ENCODE assay signal across 1 cellular context in genomic region chr7:76222839-76223238, GRCh38.
TF ChIP-seq lines count a peak whose summit lies in the region.

No MANE protein-coding gene starts in this region.

TF ChIP-seq in GM23338, 12 proteins besides CTCF, POLR2A, EP300 and RAD21 (continued from another document):
- no peak for TF ChIP-seq ZNF462 (CRISPR knock-in tag; IDR thresholded peaks at IDR 0.05)
- no peak for TF ChIP-seq ZNF114 (CRISPR knock-in tag; IDR thresholded peaks at IDR 0.05)
- TF ChIP-seq EZH2phosphoT487 (IDR thresholded peaks at IDR 0.05; ENCODE audit: unreplicated experiment): no peak
- no peak for TF ChIP-seq CREB1 (CRISPR knock-in tag; IDR thresholded peaks at IDR 0.05; ENCODE audit: low read depth)
- TF ChIP-seq EZH2 (IDR thresholded peaks at IDR 0.05; ENCODE audit: low read depth, unreplicated experiment): no peak
- TF ChIP-seq POLR2AphosphoS5 (IDR thresholded peaks at IDR 0.05; ENCODE audit: low read depth): no peak
- no peak for TF ChIP-seq NANOG (IDR thresholded peaks at IDR 0.05; ENCODE audit: borderline replicate concordance)
- TF ChIP-seq STAT1 (IDR thresholded peaks at IDR 0.05; ENCODE audit: unreplicated experiment): no peak
- TF ChIP-seq ZNF331 (CRISPR knock-in tag; IDR thresholded peaks at IDR 0.05; ENCODE audit: low read depth): no peak
- no peak for TF ChIP-seq ETS1 (IDR thresholded peaks at IDR 0.05)
- no peak for TF ChIP-seq JUNB (IDR thresholded peaks at IDR 0.05; ENCODE audit: unreplicated experiment)
